ENCODE assay signal across 9 cellular contexts in the genomic region with DNA sequence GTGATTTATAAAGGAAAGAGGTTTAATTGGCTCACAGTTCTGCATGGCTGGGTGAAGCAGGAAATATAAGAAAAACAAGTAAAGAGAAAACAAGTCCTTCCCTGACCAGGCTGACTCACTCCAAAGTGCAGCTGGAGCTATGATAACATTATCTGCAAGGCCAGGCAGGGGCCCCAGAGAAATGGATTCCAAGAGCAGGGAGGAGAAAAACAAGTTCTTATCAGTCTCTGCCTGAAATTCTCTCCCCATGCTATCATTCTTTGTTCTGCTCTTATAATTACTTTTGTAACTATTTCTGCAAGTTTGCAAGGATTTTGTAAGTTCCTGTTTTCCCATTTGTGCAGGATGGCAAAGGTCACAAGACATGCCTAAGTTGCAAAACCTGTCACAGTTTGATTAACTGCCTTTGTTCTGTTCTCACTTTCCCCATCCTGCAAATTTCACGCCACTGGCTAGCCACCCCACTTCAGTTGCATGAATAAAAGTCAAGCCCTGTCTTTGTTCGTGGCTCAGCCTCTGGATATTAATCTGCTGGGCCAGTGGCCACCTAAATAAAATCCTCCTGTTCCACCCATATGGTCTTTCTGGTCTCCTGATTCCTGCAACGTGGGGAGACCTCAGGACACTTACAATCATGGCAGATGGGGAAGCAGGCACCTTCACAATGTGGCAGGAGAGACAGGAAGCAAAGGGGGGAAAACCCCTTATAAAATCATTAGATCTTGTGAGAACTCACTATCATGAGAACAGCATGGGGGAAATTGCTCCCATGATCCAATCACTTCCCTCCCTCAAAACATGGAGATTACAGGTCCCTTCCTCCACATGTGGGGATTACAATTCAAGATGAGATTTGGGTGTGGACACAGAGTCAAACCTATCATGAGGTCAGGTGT. TPM values are rescaled to one million over a fixed set of nuclear protein-coding genes. Genes with fewer than 3 reads are reported as not detected.
DNase-seq lines count a peak whose midpoint lies in the region; ATAC-seq and TF ChIP-seq lines count a peak whose summit lies in the region.
"Had no signal": no experiment of that assay in that cellular context is flagged by ENCODE, and none has a peak within 500 bp of the region (broad histone marks: within the 10 kb centered on the region; RNA-seq: fewer than 3 reads in every experiment).

No MANE protein-coding gene starts in this region.

- intact Hi-C loops in psoas muscle (cut with DNase I), result no loop called here

- peaks cover 0 to 49% of the 10 kb centered on the region in 2 donors for H3K36me3 ChIP-seq in psoas muscle (ENCODE audit: insufficient read depth in 1 of 2, low read depth in 1 of 2)

- H3K27ac ChIP-seq in psoas muscle, result no peak overlapping the region

- H3K4me1 ChIP-seq in psoas muscle, result no peaks in the 10 kb centered on the region

- no peaks in the 10 kb centered on the region for H3K27me3 ChIP-seq in psoas muscle (ENCODE audit: insufficient read depth in 3 of 3, low read length in 2 of 3)

- peak in 3 of 4 donors; percentile 21 to 79 (median 64) for ATAC-seq in psoas muscle
- ATAC-seq in GM18505 (IDR thresholded peaks at IDR 0.05; ENCODE audit: unreplicated experiment), result no peak

- no peak for TF ChIP-seq POLR2A in GM18505 (IDR thresholded peaks at IDR 0.05; ENCODE audit: borderline replicate concordance, extremely low read depth, insufficient read depth, insufficient read length)

- no peaks in the 10 kb centered on the region for H3K9me3 ChIP-seq in psoas muscle

- DNase-seq in GDM1 (lab: John Stamatoyannopoulos, UW), result peak; percentile 64
- DNase-seq in SKM-1 treated with dmso at 0.1 percent for 144 hours (lab: John Stamatoyannopoulos, UW; ENCODE audit: unreplicated experiment), result peak; percentile 96
- DNase-seq in glomerular endothelial cell (ENCODE audit: extremely low read depth, low read depth, low spot score), result peak; percentile 97
- DNase-seq in psoas muscle, result peak; percentile 45 to 70
- DNase-seq in DMS 273 treated with DMSO at 0.1 percent for 48 hours (lab: John Stamatoyannopoulos, UW), result no peak
- DNase-seq in SW480 (ENCODE audit: low spot score), result no peak
- no peak for DNase-seq in DMS79 (lab: John Stamatoyannopoulos, UW)
- DNase-seq: NCI-H1436 had no signal

- TF ChIP-seq CTCF in psoas muscle (IDR thresholded peaks at IDR 0.05), result no peak

- H3K4me3 ChIP-seq in psoas muscle, result no peak overlapping the region

- WGBS in psoas muscle, 3 donors, result 32 to 42% (median 39%) methylated on average over 3 of the region's 3 CpGs

RNA-seq across cellular contexts. Expression of gene ABCA9, which starts 13.1 kb away (rescaled TPM):
- total RNA-seq in glomerular endothelial cell (0.15 and 1.8 TPM in 2 replicates), psoas muscle (10 to 100 TPM in 2 of 4 donors, 1 to 10 TPM in 2; 4.2 to 13.8 (median 9.4) TPM)
- 1 to 10 TPM; 1.6 to 3.4 (median 3.2) TPM for polyA plus RNA-seq in psoas muscle

Comparison
In these comparisons a context has a peak if more than half of its experiments do, and no peak if none do; other contexts are left out.
1. DNase-seq: peak in GDM1 (single experiment), SKM-1 treated with dmso at 0.1 percent for 144 hours (single experiment), glomerular endothelial cell (single experiment) and psoas muscle (2 of 2); none in DMS 273 treated with DMSO at 0.1 percent for 48 hours (single experiment), SW480 (single experiment) and DMS79 (single experiment).